8 cellular contexts compared by ENCODE assay signal in genomic region chr1:198771562-198772153, GRCh38.
DNase-seq lines count a peak whose midpoint lies in the region; ATAC-seq and TF ChIP-seq lines count a peak whose summit lies in the region.

No MANE protein-coding gene starts in this region.

- DNase-seq in ELR (ENCODE audit: low read depth) (peak; percentile 66), KG1 (lab: John Stamatoyannopoulos, UW) (peak; percentile 59), SKM-1 treated with dmso at 0.1 percent for 144 hours (lab: John Stamatoyannopoulos, UW; ENCODE audit: unreplicated experiment) (peak; percentile 45), iPS DF 4.7 (ENCODE audit: extremely low read depth, low spot score) (peak; percentile 30), DMS153 treated with DMSO at 0.1 percent for 48 hours (lab: John Stamatoyannopoulos, UW; ENCODE audit: unreplicated experiment) (no peak), occipital lobe (lab: John Stamatoyannopoulos, UW) (no peak)
- DNase-seq in activated CD8-positive, alpha-beta memory T cell treated with anti-CD3 and anti-CD28 coated beads for 24 hours: no peak

- no peaks in the 10 kb centered on the region for H3K36me3 ChIP-seq in gastroesophageal sphincter

- no peak for ATAC-seq in gastroesophageal sphincter

- no peak overlapping the region for H3K27ac ChIP-seq in gastroesophageal sphincter

- peak in 2 of 4 experiments; percentile 6 to 25 for TF ChIP-seq CTCF in gastroesophageal sphincter (IDR thresholded peaks at IDR 0.05)

- no peak for TF ChIP-seq POLR2A in gastroesophageal sphincter (IDR thresholded peaks at IDR 0.05)

- H3K27me3 ChIP-seq in gastroesophageal sphincter: no peaks in the 10 kb centered on the region

- no peak for TF ChIP-seq EP300 in gastroesophageal sphincter (IDR thresholded peaks at IDR 0.05)

- H3K4me1 ChIP-seq in gastroesophageal sphincter: no peaks in the 10 kb centered on the region

- H3K9me3 ChIP-seq in gastroesophageal sphincter: no peaks in the 10 kb centered on the region

- WGBS in gastroesophageal sphincter (ENCODE audit: low coverage in 1 of 2), 2 donors: 62 to 93% methylated on average over 3 of the region's 3 CpGs

- H3K4me3 ChIP-seq in gastroesophageal sphincter: no peak overlapping the region

Comparison
In these comparisons a context has a peak if more than half of its experiments do, and no peak if none do; other contexts are left out.
1. DNase-seq: peak in ELR (single experiment), KG1 (single experiment), SKM-1 treated with dmso at 0.1 percent for 144 hours (single experiment) and iPS DF 4.7 (single experiment); none in activated CD8-positive, alpha-beta memory T cell treated with anti-CD3 and anti-CD28 coated beads for 24 hours (single experiment), DMS153 treated with DMSO at 0.1 percent for 48 hours (single experiment) and occipital lobe (single experiment).